In genomic region chr1:95232646-95233320, GRCh38 we compare ENCODE assay signal across 10 cellular contexts. TPM values are rescaled to one million over a fixed set of nuclear protein-coding genes. Genes with fewer than 3 reads are reported as not detected.
DNase-seq lines count a peak whose midpoint lies in the region; ATAC-seq and TF ChIP-seq lines count a peak whose summit lies in the region.
"Had no signal": no experiment of that assay in that cellular context is flagged by ENCODE, and none has a peak within 500 bp of the region (broad histone marks: within the 10 kb centered on the region; RNA-seq: fewer than 3 reads in every experiment).

No MANE protein-coding gene starts in this region.

- H3K4me3 Mint-ChIP-seq in CD4-positive, alpha-beta memory T cell = peak overlapping the region; percentile 89 to 95 (median 90)
- peak overlapping the region; percentile 92 for H3K4me3 Mint-ChIP-seq in activated B cell treated with CpG ODN at 0.5 μM for 24 hours
- H3K4me3 Mint-ChIP-seq in glutamatergic neuron (ENCODE audit: unreplicated experiment) = peak overlapping the region; percentile 82
- peak overlapping the region; percentile 87 for H3K4me3 Mint-ChIP-seq in osteocyte (ENCODE audit: unreplicated experiment)

- in situ Hi-C loops in KBM-7 (cut with MboI; ENCODE audit: low pct_unique_long_range_greater_than_20kb, low sequenced_read_pairs) = no loop called here

- H3K27ac ChIP-seq in CD4-positive, alpha-beta memory T cell (ENCODE audit: low read depth, low read length) = peak overlapping the region; percentile 69

- peaks cover 6 to 10% of the 10 kb centered on the region in 2 donors for H3K27me3 Mint-ChIP-seq in CD4-positive, alpha-beta memory T cell
- H3K27me3 Mint-ChIP-seq in activated B cell treated with CpG ODN at 0.5 μM for 24 hours = peaks cover 4% of the 10 kb centered on the region
- H3K27me3 Mint-ChIP-seq in glutamatergic neuron (ENCODE audit: unreplicated experiment) = no peaks in the 10 kb centered on the region
- peaks cover 33% of the 10 kb centered on the region for H3K27me3 Mint-ChIP-seq in osteocyte (ENCODE audit: unreplicated experiment)

- CTCF ChIA-PET in CD4-positive, alpha-beta memory T cell (lab: Charles Lee; ENCODE audit: partially characterized antibody) = interaction anchor here (0.9 to 3.9 kb wide), 11 partner anchors 9 to 378 kb away, joined by 3 to 82 read pairs (median 10); partner anchors contain the start of genes ALG14 and CNN3
- CTCF ChIA-PET in activated B cell treated with CpG ODN at 0.5 μM for 24 hours (lab: Charles Lee) = interaction anchor here (2.0 to 2.3 kb wide), 5 partner anchors 115 to 378 kb away, joined by 7 to 45 read pairs (median 15); partner anchors contain the start of gene TLCD4

- no peaks in the 10 kb centered on the region for H3K9me3 ChIP-seq in CD4-positive, alpha-beta memory T cell (ENCODE audit: control insufficient read depth in 1 of 2, low read length in 2 of 2)

- DNase-seq in CD4-positive, alpha-beta memory T cell = no peak
- DNase-seq in activated B cell treated with CpG ODN at 0.5 μM for 24 hours (no peak), glutamatergic neuron (no peak), osteocyte (ENCODE audit: extremely low spot score, unreplicated experiment) (no peak), KBM-7 (no peak)
- DNase-seq: NCI-H1417 treated with DMSO at 0.1 percent for 48 hours had no signal

- H3K36me3 ChIP-seq in CD4-positive, alpha-beta memory T cell (ENCODE audit: insufficient read depth, low read length) = no peaks in the 10 kb centered on the region

- no peaks in the 10 kb centered on the region for H3K9me3 Mint-ChIP-seq in CD4-positive, alpha-beta memory T cell
- H3K9me3 Mint-ChIP-seq in activated B cell treated with CpG ODN at 0.5 μM for 24 hours = no peaks in the 10 kb centered on the region
- H3K9me3 Mint-ChIP-seq in glutamatergic neuron (ENCODE audit: unreplicated experiment) = peaks cover 5% of the 10 kb centered on the region
- no peaks in the 10 kb centered on the region for H3K9me3 Mint-ChIP-seq in osteocyte (ENCODE audit: unreplicated experiment)
- H3K9me3 Mint-ChIP-seq: dendritic cell treated with granulocyte-macrophage colony-stimulating factor and Interleukin-4, amounts not matched to agents 40 ng/mL and 50 ng/mL, for 4 days had no signal

- intact Hi-C loops in CD4-positive, alpha-beta memory T cell (cut with micrococcal nuclease) = loop anchor here (2.0 to 10.0 kb wide), 4 partner anchors 116 to 1490 kb away; partner anchors contain the start of genes CNN3, PTBP2 and TLCD4
- intact Hi-C loops in activated B cell treated with CpG ODN at 0.5 μM for 24 hours (cut with micrococcal nuclease) = loop anchor here (5.0 kb wide), 3 partner anchors 270 to 1490 kb away; partner anchors contain the start of genes GCLM and PTBP2

- peaks cover 17 to 42% (median 33%) of the 10 kb centered on the region in 4 donors for H3K4me1 Mint-ChIP-seq in CD4-positive, alpha-beta memory T cell
- H3K4me1 Mint-ChIP-seq in activated B cell treated with CpG ODN at 0.5 μM for 24 hours (peaks cover 33% of the 10 kb centered on the region), glutamatergic neuron (ENCODE audit: low read depth, unreplicated experiment) (peaks cover 5% of the 10 kb centered on the region), osteocyte (ENCODE audit: unreplicated experiment) (peaks cover 21% of the 10 kb centered on the region)

- POLR2A ChIA-PET in CD4-positive, alpha-beta memory T cell (lab: Charles Lee; ENCODE audit: partially characterized antibody) = interaction anchor here (1.2 to 2.0 kb wide), 6 partner anchors 11 to 378 kb away, joined by 3 to 45 read pairs (median 10); partner anchors contain the start of genes ALG14 and TLCD4
- POLR2A ChIA-PET in activated B cell treated with CpG ODN at 0.5 μM for 24 hours (lab: Charles Lee) = interaction anchor here (1.6 kb wide), 1 partner anchor 160 kb away, joined by 25 read pairs; the partner anchor contains the start of gene ALG14

- peak overlapping the region; percentile 57 to 81 for H3K4me3 ChIP-seq in CD4-positive, alpha-beta memory T cell (ENCODE audit: low read length in 2 of 2)

- H3K36me3 Mint-ChIP-seq in CD4-positive, alpha-beta memory T cell = peaks cover 6 to 8% of the 10 kb centered on the region in 2 donors
- H3K36me3 Mint-ChIP-seq in activated B cell treated with CpG ODN at 0.5 μM for 24 hours (ENCODE audit: low read depth) (peaks cover 9% of the 10 kb centered on the region), glutamatergic neuron (ENCODE audit: unreplicated experiment) (no peaks in the 10 kb centered on the region), osteocyte (ENCODE audit: unreplicated experiment) (peaks cover 4% of the 10 kb centered on the region)

- TF ChIP-seq CTCF in activated B cell treated with CpG ODN at 0.5 μM for 24 hours (IDR thresholded peaks at IDR 0.05) = no peak
- no peak for TF ChIP-seq CTCF in glutamatergic neuron (IDR thresholded peaks at IDR 0.05; ENCODE audit: partially characterized antibody, unreplicated experiment)
- TF ChIP-seq CTCF in osteocyte (IDR thresholded peaks at IDR 0.05) = no peak

- ATAC-seq in activated B cell treated with CpG ODN at 0.5 μM for 24 hours (ENCODE audit: low read depth) (no peak), GM18519 (IDR thresholded peaks at IDR 0.05; ENCODE audit: low FRiP score, unreplicated experiment) (no peak), GM19035 (IDR thresholded peaks at IDR 0.05; ENCODE audit: unreplicated experiment) (no peak), GM19351 (IDR thresholded peaks at IDR 0.05; ENCODE audit: unreplicated experiment) (no peak)

- peak overlapping the region in 6 of 7 donors; percentile 52 to 91 (median 82) for H3K27ac Mint-ChIP-seq in CD4-positive, alpha-beta memory T cell
- H3K27ac Mint-ChIP-seq in activated B cell treated with CpG ODN at 0.5 μM for 24 hours = peak overlapping the region; percentile 84
- H3K27ac Mint-ChIP-seq in glutamatergic neuron (ENCODE audit: unreplicated experiment) = no peak overlapping the region
- H3K27ac Mint-ChIP-seq in osteocyte (ENCODE audit: unreplicated experiment) = no peak overlapping the region

- H3K27me3 ChIP-seq in CD4-positive, alpha-beta memory T cell (ENCODE audit: insufficient read depth, low read length) = no peaks in the 10 kb centered on the region

- H3K4me1 ChIP-seq in CD4-positive, alpha-beta memory T cell (ENCODE audit: insufficient read depth, low read length) = peaks cover 26% of the 10 kb centered on the region

RNA-seq across cellular contexts. Expression of gene RWDD3, which starts 1.2 kb away (rescaled TPM):
- total RNA-seq in CD4-positive, alpha-beta memory T cell = 10 to 100 TPM; 22.5 to 27.5 TPM
- polyA plus RNA-seq in CD4-positive, alpha-beta memory T cell = 10 to 100 TPM; 29.2 to 61.2 TPM
- total RNA-seq in activated B cell treated with CpG ODN at 0.5 μM for 24 hours (17.1 and 18.9 TPM in 2 replicates), glutamatergic neuron (ENCODE audit: unreplicated experiment) (17.5 TPM), osteocyte (13.1 and 15.5 TPM in 2 replicates)

Comparison
In these comparisons a context has a peak if more than half of its experiments do, and no peak if none do; other contexts are left out.
1. H3K27ac Mint-ChIP-seq: peak in CD4-positive, alpha-beta memory T cell (6 of 7) and activated B cell treated with CpG ODN at 0.5 μM for 24 hours (single experiment); none in glutamatergic neuron (single experiment) and osteocyte (single experiment).
2. Peak in every context shown above with its lines, with median percentiles within 50 percentile points of each other: H3K4me3 Mint-ChIP-seq.